18 cellular contexts compared by ENCODE assay signal in the genomic region with DNA sequence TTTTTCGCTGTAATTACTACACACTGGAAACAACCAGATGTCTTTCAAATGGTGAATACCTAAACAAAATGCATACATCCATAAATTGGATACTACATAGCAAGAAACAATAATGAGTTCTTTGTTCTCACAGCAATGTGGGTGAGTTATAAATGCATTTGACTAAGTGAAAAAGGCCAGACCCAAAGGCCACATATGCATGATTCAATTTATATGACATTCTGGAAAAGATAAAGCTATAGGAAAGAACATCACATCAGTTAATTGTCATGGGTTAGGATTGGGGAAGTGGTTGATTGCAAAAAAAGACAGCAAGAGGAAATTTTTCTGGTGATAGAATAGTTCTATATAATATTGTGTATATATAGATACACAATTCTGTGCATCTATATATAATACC.
DNase-seq lines count a peak whose midpoint lies in the region; ATAC-seq and TF ChIP-seq lines count a peak whose summit lies in the region.
"Had no signal": no experiment of that assay in that cellular context is flagged by ENCODE, and none has a peak within 500 bp of the region (broad histone marks: within the 10 kb centered on the region; RNA-seq: fewer than 3 reads in every experiment).

No MANE protein-coding gene starts in this region.

- H3K27ac ChIP-seq in SK-N-SH (ENCODE audit: low read depth in 2 of 2, low read length in 1 of 2), result peak overlapping the region in 1 of 2 experiments; percentile 43; a peak in 1 of 4 replicates
- no peak overlapping the region for H3K27ac ChIP-seq in right lobe of liver
- H3K27ac ChIP-seq: BLaER1 treated with 17β-estradiol and CSF1 and Interleukin-3, amounts not matched to agents 10 nM and 100 nM; C4-2B had no signal

- CTCF ChIA-PET in SK-N-SH (lab: Yijun Ruan, JAX), result interaction anchor here (1.0 kb wide), 1 partner anchor 13 kb away, joined by 4 read pairs; no protein-coding TSS in a partner anchor

- H2AFZ ChIP-seq in SK-N-SH (ENCODE audit: low read depth), result no peak overlapping the region

- ATAC-seq in GM19023 (IDR thresholded peaks at IDR 0.05; ENCODE audit: unreplicated experiment) (no peak), right lobe of liver (no peak), GM21717 (IDR thresholded peaks at IDR 0.05; ENCODE audit: unreplicated experiment) (no peak)
- ATAC-seq: CD8-positive, alpha-beta T cell had no signal

- TF ChIP-seq POLR2A in right lobe of liver (IDR thresholded peaks at IDR 0.05), result no peak

- H3F3A ChIP-seq in SK-N-SH (replicated peaks; ENCODE audit: insufficient read depth), result no peaks in the 10 kb centered on the region

- H3K9me3 ChIP-seq in BE2C, result no peaks in the 10 kb centered on the region
- H3K9me3 ChIP-seq in SK-N-SH, result no peaks in the 10 kb centered on the region; the same call in 1 of the 2 replicates
- H3K9me3 ChIP-seq in right lobe of liver, result no peaks in the 10 kb centered on the region
- H3K9me3 ChIP-seq: BLaER1 treated with 17β-estradiol and CSF1 and Interleukin-3, amounts not matched to agents 10 nM and 100 nM; Caco-2 had no signal

- H3K27me3 ChIP-seq in BE2C, result no peaks in the 10 kb centered on the region
- H3K27me3 ChIP-seq in SK-N-SH (ENCODE audit: insufficient read depth), result no peaks in the 10 kb centered on the region
- no peaks in the 10 kb centered on the region for H3K27me3 ChIP-seq in right lobe of liver
- H3K27me3 ChIP-seq: BLaER1 treated with 17β-estradiol and CSF1 and Interleukin-3, amounts not matched to agents 10 nM and 100 nM had no signal

- H3K9ac ChIP-seq in SK-N-SH, result no peak overlapping the region
- H3K9ac ChIP-seq: BLaER1 treated with 17β-estradiol and CSF1 and Interleukin-3, amounts not matched to agents 10 nM and 100 nM had no signal

- no peaks in the 10 kb centered on the region for H4K20me1 ChIP-seq in SK-N-SH (ENCODE audit: insufficient read depth)
- H4K20me1 ChIP-seq: BLaER1 treated with 17β-estradiol and CSF1 and Interleukin-3, amounts not matched to agents 10 nM and 100 nM had no signal

- TF ChIP-seq EP300 in SK-N-SH (IDR thresholded peaks at IDR 0.05; ENCODE audit: borderline replicate concordance in 1 of 2, low read depth in 1 of 2, low read length in 1 of 2), result peak in 1 of 2 experiments; percentile 80; a peak in 2 of 4 replicates

- H3K4me3 ChIP-seq in BE2C (ENCODE audit: low read depth, low read length) (no peak overlapping the region), SK-N-SH (ENCODE audit: low read depth in 2 of 2, low read length in 1 of 2) (no peak overlapping the region), right lobe of liver (no peak overlapping the region)
- H3K4me3 ChIP-seq: BLaER1 treated with 17β-estradiol and CSF1 and Interleukin-3, amounts not matched to agents 10 nM and 100 nM had no signal

- no peak overlapping the region for H3K4me2 ChIP-seq in SK-N-SH
- H3K4me2 ChIP-seq: BLaER1 treated with 17β-estradiol and CSF1 and Interleukin-3, amounts not matched to agents 10 nM and 100 nM had no signal

- no peaks in the 10 kb centered on the region for H3K36me3 ChIP-seq in BE2C
- H3K36me3 ChIP-seq in SK-N-SH (replicated peaks in 1 of 2; ENCODE audit: control insufficient read depth in 1 of 2, insufficient read depth in 2 of 2, low read length in 1 of 2), result no peaks in the 10 kb centered on the region
- H3K36me3 ChIP-seq in right lobe of liver, result no peaks in the 10 kb centered on the region
- H3K36me3 ChIP-seq: BLaER1 treated with 17β-estradiol and CSF1 and Interleukin-3, amounts not matched to agents 10 nM and 100 nM had no signal

- H3K4me1 ChIP-seq in BE2C (peaks cover 42% of the 10 kb centered on the region), SK-N-SH (ENCODE audit: control insufficient read depth in 1 of 2, insufficient read depth in 2 of 2, low read depth in 1 of 2, low read length in 1 of 2) (no peaks in the 10 kb centered on the region; a peak in 1 of 4 replicates), right lobe of liver (no peaks in the 10 kb centered on the region)
- H3K4me1 ChIP-seq: BLaER1 treated with 17β-estradiol and CSF1 and Interleukin-3, amounts not matched to agents 10 nM and 100 nM; Caco-2 had no signal

- TF ChIP-seq CTCF in BE2C (IDR thresholded peaks at IDR 0.05; ENCODE audit: low read depth, low read length) (no peak), SK-N-SH (IDR thresholded peaks at IDR 0.05) (no peak), right lobe of liver (IDR thresholded peaks at IDR 0.05) (no peak)

- peak; percentile 28 to 35 for DNase-seq in NCI-H526 (lab: John Stamatoyannopoulos, UW)
- no peak for DNase-seq in NCI-H526 treated with DMSO at 0.1 percent for 48 hours (lab: John Stamatoyannopoulos, UW)
- peak; percentile 22 for DNase-seq in BE2C
- DNase-seq in OCI-M1 (lab: John Stamatoyannopoulos, UW), result peak; percentile 50
- peak; percentile 31 for DNase-seq in SK-N-SH
- DNase-seq in right lobe of liver, result no peak
- DNase-seq: 8988T; ACHN; Caco-2; Calu3; CD4-positive, alpha-beta T cell; CD8-positive, alpha-beta T cell; DMS79 treated with DMSO at 0.1 percent for 48 hours; GF-D8 had no signal

- H3K79me2 ChIP-seq in SK-N-SH (ENCODE audit: insufficient read depth), result no peaks in the 10 kb centered on the region

- WGBS in SK-N-SH (ENCODE audit: low lambda C conversion rate), result 0% methylated on average over 1 of the region's 1 CpG
- WGBS in right lobe of liver (ENCODE audit: insufficient coverage, low coverage, low lambda C conversion rate, missing lambda C conversion rate), result 53% methylated on average over 1 of the region's 1 CpG

- no peak for TF ChIP-seq RAD21 in SK-N-SH (IDR thresholded peaks at IDR 0.05; ENCODE audit: low read length)

- POLR2A ChIA-PET in SK-N-SH (lab: Yijun Ruan, JAX), result no interaction called here

- H3K9me2 ChIP-seq in SK-N-SH, result no peaks in the 10 kb centered on the region

- intact Hi-C loops in right lobe of liver (cut with DNase I), result no loop called here

TF ChIP-seq in SK-N-SH, 30 proteins besides CTCF, POLR2A, EP300 and RAD21 (continues in another document):
- TF ChIP-seq TCF12 (IDR thresholded peaks at IDR 0.05) (peak; percentile 17; the same call in 1 of the 2 replicates), SMC3 (IDR thresholded peaks at IDR 0.05; ENCODE audit: low read depth, low read length) (no peak), CHD2 (IDR thresholded peaks at IDR 0.05; ENCODE audit: low read length, partially characterized antibody) (no peak), SIN3A (IDR thresholded peaks at IDR 0.05; ENCODE audit: borderline replicate concordance, low read depth, low read length) (no peak), TAF1 (IDR thresholded peaks at IDR 0.05; ENCODE audit: borderline replicate concordance, low read depth, low read length) (no peak), RXRA (IDR thresholded peaks at IDR 0.05; ENCODE audit: borderline replicate concordance, low read depth) (no peak), ELF1 (IDR thresholded peaks at IDR 0.05) (no peak), FOSL2 (IDR thresholded peaks at IDR 0.05; ENCODE audit: borderline replicate concordance, low read depth) (no peak), EZH2phosphoT487 (IDR thresholded peaks at IDR 0.05; ENCODE audit: borderline replicate concordance, low read depth) (no peak), RFX5 (IDR thresholded peaks at IDR 0.05; ENCODE audit: low read length) (no peak), NFIC (IDR thresholded peaks at IDR 0.05; ENCODE audit: borderline replicate concordance) (no peak), GABPA (IDR thresholded peaks at IDR 0.05; ENCODE audit: low read depth) (no peak), TEAD4 (IDR thresholded peaks at IDR 0.05; ENCODE audit: borderline replicate concordance, insufficient read depth) (no peak), YY1 (IDR thresholded peaks at IDR 0.05; ENCODE audit: low read depth) (no peak)
- TF ChIP-seq, protein P1, sequence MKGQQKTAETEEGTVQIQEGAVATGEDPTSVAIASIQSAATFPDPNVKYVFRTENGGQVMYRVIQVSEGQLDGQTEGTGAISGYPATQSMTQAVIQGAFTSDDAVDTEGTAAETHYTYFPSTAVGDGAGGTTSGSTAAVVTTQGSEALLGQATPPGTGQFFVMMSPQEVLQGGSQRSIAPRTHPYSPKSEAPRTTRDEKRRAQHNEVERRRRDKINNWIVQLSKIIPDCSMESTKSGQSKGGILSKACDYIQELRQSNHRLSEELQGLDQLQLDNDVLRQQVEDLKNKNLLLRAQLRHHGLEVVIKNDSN (IDR thresholded peaks at IDR 0.05; ENCODE audit: borderline replicate concordance, low read depth), result no peak
- TF ChIP-seq, protein P2, sequence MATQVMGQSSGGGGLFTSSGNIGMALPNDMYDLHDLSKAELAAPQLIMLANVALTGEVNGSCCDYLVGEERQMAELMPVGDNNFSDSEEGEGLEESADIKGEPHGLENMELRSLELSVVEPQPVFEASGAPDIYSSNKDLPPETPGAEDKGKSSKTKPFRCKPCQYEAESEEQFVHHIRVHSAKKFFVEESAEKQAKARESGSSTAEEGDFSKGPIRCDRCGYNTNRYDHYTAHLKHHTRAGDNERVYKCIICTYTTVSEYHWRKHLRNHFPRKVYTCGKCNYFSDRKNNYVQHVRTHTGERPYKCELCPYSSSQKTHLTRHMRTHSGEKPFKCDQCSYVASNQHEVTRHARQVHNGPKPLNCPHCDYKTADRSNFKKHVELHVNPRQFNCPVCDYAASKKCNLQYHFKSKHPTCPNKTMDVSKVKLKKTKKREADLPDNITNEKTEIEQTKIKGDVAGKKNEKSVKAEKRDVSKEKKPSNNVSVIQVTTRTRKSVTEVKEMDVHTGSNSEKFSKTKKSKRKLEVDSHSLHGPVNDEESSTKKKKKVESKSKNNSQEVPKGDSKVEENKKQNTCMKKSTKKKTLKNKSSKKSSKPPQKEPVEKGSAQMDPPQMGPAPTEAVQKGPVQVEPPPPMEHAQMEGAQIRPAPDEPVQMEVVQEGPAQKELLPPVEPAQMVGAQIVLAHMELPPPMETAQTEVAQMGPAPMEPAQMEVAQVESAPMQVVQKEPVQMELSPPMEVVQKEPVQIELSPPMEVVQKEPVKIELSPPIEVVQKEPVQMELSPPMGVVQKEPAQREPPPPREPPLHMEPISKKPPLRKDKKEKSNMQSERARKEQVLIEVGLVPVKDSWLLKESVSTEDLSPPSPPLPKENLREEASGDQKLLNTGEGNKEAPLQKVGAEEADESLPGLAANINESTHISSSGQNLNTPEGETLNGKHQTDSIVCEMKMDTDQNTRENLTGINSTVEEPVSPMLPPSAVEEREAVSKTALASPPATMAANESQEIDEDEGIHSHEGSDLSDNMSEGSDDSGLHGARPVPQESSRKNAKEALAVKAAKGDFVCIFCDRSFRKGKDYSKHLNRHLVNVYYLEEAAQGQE (IDR thresholded peaks at IDR 0.05; ENCODE audit: low read depth, low read length), result no peak
- TF ChIP-seq, protein P3, sequence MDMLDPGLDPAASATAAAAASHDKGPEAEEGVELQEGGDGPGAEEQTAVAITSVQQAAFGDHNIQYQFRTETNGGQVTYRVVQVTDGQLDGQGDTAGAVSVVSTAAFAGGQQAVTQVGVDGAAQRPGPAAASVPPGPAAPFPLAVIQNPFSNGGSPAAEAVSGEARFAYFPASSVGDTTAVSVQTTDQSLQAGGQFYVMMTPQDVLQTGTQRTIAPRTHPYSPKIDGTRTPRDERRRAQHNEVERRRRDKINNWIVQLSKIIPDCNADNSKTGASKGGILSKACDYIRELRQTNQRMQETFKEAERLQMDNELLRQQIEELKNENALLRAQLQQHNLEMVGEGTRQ (IDR thresholded peaks at IDR 0.05; ENCODE audit: borderline replicate concordance, low read depth, low read length), result no peak

Comparison
In these comparisons a context has a peak if more than half of its experiments do, and no peak if none do; other contexts are left out.
1. DNase-seq: peak in NCI-H526 (2 of 2), BE2C (single experiment), OCI-M1 (single experiment) and SK-N-SH (single experiment); none in NCI-H526 treated with DMSO at 0.1 percent for 48 hours (single experiment) and right lobe of liver (0 of 3).